9 cellular contexts compared by ENCODE assay signal in the genomic region with DNA sequence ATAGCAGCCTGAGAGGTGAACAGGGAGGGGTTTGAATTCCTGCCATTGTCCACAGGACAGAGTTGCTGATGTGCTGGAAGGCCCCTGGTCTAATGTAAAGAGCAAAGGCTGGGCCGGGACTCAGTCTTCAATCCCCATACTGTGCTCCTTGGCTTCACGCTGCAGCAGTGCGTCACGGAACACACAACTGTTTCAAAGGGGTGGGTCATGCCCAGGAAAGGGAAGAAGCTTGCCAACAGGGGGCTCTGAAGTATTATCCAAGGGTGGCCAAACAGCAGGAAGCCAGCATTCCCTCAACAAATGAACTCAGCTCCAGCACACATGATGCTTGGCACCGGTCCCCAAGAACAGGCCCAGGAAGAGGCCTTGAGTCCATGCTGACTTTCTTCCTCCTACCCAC.
DNase-seq lines count a peak whose midpoint lies in the region; ATAC-seq, FAIRE-seq and TF ChIP-seq lines count a peak whose summit lies in the region.
"Had no signal": no experiment of that assay in that cellular context is flagged by ENCODE, and none has a peak within 500 bp of the region (broad histone marks: within the 10 kb centered on the region; RNA-seq: fewer than 3 reads in every experiment).

No MANE protein-coding gene starts in this region.

- H3K9me3 Mint-ChIP-seq in neural progenitor cell (no peaks in the 10 kb centered on the region), CD14-positive monocyte (no peaks in the 10 kb centered on the region)

- intact Hi-C loops in pancreas (cut with DNase I) (loop anchor here in 2 of 3 donors (10.0 kb wide), 1 partner anchor 381 kb away; no protein-coding TSS in a partner anchor), CD14-positive monocyte (cut with micrococcal nuclease) (loop anchor here in 1 of 2 donors (5.0 kb wide), 1 partner anchor 171 kb away; no protein-coding TSS in a partner anchor)

- no peak overlapping the region for H3K4me2 ChIP-seq in Loucy (ENCODE audit: low read depth, low read length, poor library complexity, severe bottlenecking)
- no peak overlapping the region for H3K4me2 ChIP-seq in neural progenitor cell

- no peaks in the 10 kb centered on the region for H3K9me3 ChIP-seq in Loucy (ENCODE audit: insufficient read depth, low read depth, low read length)
- no peaks in the 10 kb centered on the region for H3K9me3 ChIP-seq in neural progenitor cell (ENCODE audit: low read depth)
- no peaks in the 10 kb centered on the region for H3K9me3 ChIP-seq in pancreas

- H3F3A ChIP-seq in Loucy (ENCODE audit: low read depth) (no peaks in the 10 kb centered on the region), neural progenitor cell (ENCODE audit: low read depth) (no peaks in the 10 kb centered on the region)

- peak; percentile 44 for TF ChIP-seq CTCF in Loucy (conservative IDR thresholded peaks at IDR 0.05; ENCODE audit: low read length)
- peak; percentile 47 for TF ChIP-seq CTCF in astrocyte of the spinal cord (IDR thresholded peaks at IDR 0.05; ENCODE audit: low read depth, low read length)
- TF ChIP-seq CTCF in neural progenitor cell (IDR thresholded peaks at IDR 0.05), result peak; percentile 25
- TF ChIP-seq CTCF in pancreas (IDR thresholded peaks at IDR 0.05), result no peak
- no peak for TF ChIP-seq CTCF in CD14-positive monocyte (IDR thresholded peaks at IDR 0.05)

- H3K36me3 ChIP-seq in Loucy (ENCODE audit: insufficient read depth, low read length), result no peaks in the 10 kb centered on the region
- no peaks in the 10 kb centered on the region for H3K36me3 ChIP-seq in neural progenitor cell
- H3K36me3 ChIP-seq in pancreas, result no peaks in the 10 kb centered on the region

- FAIRE-seq in pancreas (lab: Jason Lieb, UNC), result no peak

- H3K4me1 Mint-ChIP-seq in neural progenitor cell (peaks cover 12% of the 10 kb centered on the region), CD14-positive monocyte (peaks cover 6% of the 10 kb centered on the region)

- no peaks in the 10 kb centered on the region for H3K79me2 ChIP-seq in Loucy (ENCODE audit: insufficient read depth, low read length)
- H3K79me2 ChIP-seq in neural progenitor cell (ENCODE audit: low read depth), result no peaks in the 10 kb centered on the region

- H3K9me2 ChIP-seq in Loucy (replicated peaks; ENCODE audit: low read depth, low read length), result no peaks in the 10 kb centered on the region

- ATAC-seq in pancreas, result no peak
- no peak for ATAC-seq in HG03378 (IDR thresholded peaks at IDR 0.05; ENCODE audit: unreplicated experiment)
- ATAC-seq: activated CD8-positive, alpha-beta memory T cell treated with anti-CD3 and anti-CD28 coated beads, Interleukin-2, amount 10 ng/mL, durations not matched to agents 7 days and 5 days had no signal

- peaks cover 14% of the 10 kb centered on the region for H3K4me1 ChIP-seq in Loucy (ENCODE audit: insufficient read depth, low read length, poor library complexity, severe bottlenecking)
- no peaks in the 10 kb centered on the region for H3K4me1 ChIP-seq in neural progenitor cell
- H3K4me1 ChIP-seq in pancreas, result peaks cover 0 to 17% (median 9%) of the 10 kb centered on the region in 3 donors

- H3K36me3 Mint-ChIP-seq in neural progenitor cell, result no peaks in the 10 kb centered on the region
- no peaks in the 10 kb centered on the region for H3K36me3 Mint-ChIP-seq in CD14-positive monocyte

- H4K20me1 ChIP-seq in Loucy (ENCODE audit: insufficient read depth, low read length, poor library complexity, severe bottlenecking) (no peaks in the 10 kb centered on the region), neural progenitor cell (ENCODE audit: low read depth) (no peaks in the 10 kb centered on the region)

- H2AFZ ChIP-seq in Loucy (ENCODE audit: low read length) (no peak overlapping the region), neural progenitor cell (replicated peaks) (peak overlapping the region; percentile 57)

- DNase-seq in NCI-H1105 treated with DMSO at 0.1 percent for 48 hours (lab: John Stamatoyannopoulos, UW) (peak; percentile 23), NCI-H1105 (lab: John Stamatoyannopoulos, UW) (no peak), astrocyte of the spinal cord (ENCODE audit: low read depth, low spot score) (peak; percentile 82), neural progenitor cell (ENCODE audit: low spot score) (peak; percentile 43), pancreas (no peak), CD14-positive monocyte (ENCODE audit: low spot score) (no peak)
- DNase-seq: activated CD8-positive, alpha-beta memory T cell treated with anti-CD3 and anti-CD28 coated beads, Interleukin-2, amount 10 ng/mL, durations not matched to agents 7 days and 5 days had no signal

- peaks cover 2% of the 10 kb centered on the region for H3K27me3 Mint-ChIP-seq in neural progenitor cell (ENCODE audit: insufficient read depth, low read depth)
- peaks cover 0 to 2% (median 1%) of the 10 kb centered on the region in 3 donors for H3K27me3 Mint-ChIP-seq in CD14-positive monocyte (ENCODE audit: low read depth in 3 of 3)
- H3K27me3 Mint-ChIP-seq: activated CD8-positive, alpha-beta memory T cell treated with anti-CD3 and anti-CD28 coated beads, Interleukin-2, amount 10 ng/mL, durations not matched to agents 7 days and 5 days had no signal

- WGBS in pancreas, 2 donors, result 85 to 86% methylated on average over 5 of the region's 5 CpGs

- H3K4me3 ChIP-seq in Loucy (ENCODE audit: low read length, poor library complexity, severe bottlenecking) (no peak overlapping the region), astrocyte of the spinal cord (ENCODE audit: low read depth, low read length) (no peak overlapping the region), neural progenitor cell (no peak overlapping the region), pancreas (no peak overlapping the region)

- no peak overlapping the region for H3K4me3 Mint-ChIP-seq in neural progenitor cell
- no peak overlapping the region for H3K4me3 Mint-ChIP-seq in CD14-positive monocyte
- H3K4me3 Mint-ChIP-seq: activated CD8-positive, alpha-beta memory T cell treated with anti-CD3 and anti-CD28 coated beads, Interleukin-2, amount 10 ng/mL, durations not matched to agents 7 days and 5 days had no signal

- in situ Hi-C loops in astrocyte of the spinal cord (cut with HindIII; ENCODE audit: low sequenced_read_pairs), result no loop called here

- H3K27ac ChIP-seq in neural progenitor cell (no peak overlapping the region), pancreas (no peak overlapping the region)

- peak overlapping the region; percentile 7 for H3K27ac Mint-ChIP-seq in neural progenitor cell
- H3K27ac Mint-ChIP-seq in CD14-positive monocyte, result no peak overlapping the region
- H3K27ac Mint-ChIP-seq: activated CD8-positive, alpha-beta memory T cell treated with anti-CD3 and anti-CD28 coated beads, Interleukin-2, amount 10 ng/mL, durations not matched to agents 7 days and 5 days had no signal

- H3K9ac ChIP-seq in Loucy (ENCODE audit: low read depth, low read length, poor library complexity, severe bottlenecking) (no peak overlapping the region), neural progenitor cell (no peak overlapping the region)

- H3K27me3 ChIP-seq in Loucy (ENCODE audit: insufficient read depth, low read length, poor library complexity, severe bottlenecking) (no peaks in the 10 kb centered on the region), neural progenitor cell (no peaks in the 10 kb centered on the region), pancreas (no peaks in the 10 kb centered on the region)

Comparison
In these comparisons a context has a peak if more than half of its experiments do, and no peak if none do; other contexts are left out.
1. DNase-seq: peak in NCI-H1105 treated with DMSO at 0.1 percent for 48 hours (single experiment), astrocyte of the spinal cord (single experiment) and neural progenitor cell (single experiment); none in NCI-H1105 (single experiment), pancreas (0 of 6) and CD14-positive monocyte (single experiment).
2. CTCF ChIP-seq: peak in Loucy (single experiment), astrocyte of the spinal cord (single experiment) and neural progenitor cell (single experiment); none in pancreas (0 of 4) and CD14-positive monocyte (single experiment).